7 cellular contexts compared by ENCODE assay signal in genomic region chr3:50674349-50675178, GRCh38. TPM values are rescaled to one million over a fixed set of nuclear protein-coding genes. Genes with fewer than 3 reads are reported as not detected.
A peak's percentile ranks its signal among the peaks of the same experiment; 100 is the strongest.
DNase-seq lines count a peak whose midpoint lies in the region; ATAC-seq, FAIRE-seq and TF ChIP-seq lines count a peak whose summit lies in the region.

TSS of gene DOCK3 (plus strand) at chr3:50674927. CDS start at chr3:50675264, 337 bp downstream.

- POLR2A ChIA-PET in activated B cell treated with CpG ODN at 0.5 μM for 24 hours (lab: Charles Lee): interaction anchor here (1.2 kb wide), 1 partner anchor 710 kb away, joined by 4 read pairs; the partner anchor contains the start of gene MANF

- DNase-seq in GM12865 (ENCODE audit: low read depth) (peak; percentile 55), HuH-7 (ENCODE audit: low spot score) (peak; percentile 71), activated B cell treated with CpG ODN at 0.5 μM for 24 hours (peak; percentile 55), caudate nucleus (lab: John Stamatoyannopoulos, UW) (peak in 42 of 61 donors; percentile 17 to 77 (median 44)), kidney (peak; percentile 80), kidney glomerular epithelial cell (lab: John Stamatoyannopoulos, UW) (no peak)
- DNase-seq in stimulated activated CD4-positive, alpha-beta T cell treated with anti-CD3 and anti-CD28 coated beads, Interleukin-1b, Interleukin-23, amount 100 ng/mL, for 4 hours (ENCODE audit: low read depth in 2 of 2): peak; percentile 55 to 62

- H3K4me3 ChIP-seq in GM12865 (ENCODE audit: low read depth, low read length): no peak within 1 kb of the TSS
- peak within 1 kb of the TSS in 1 of 2 donors; percentile 25 for H3K4me3 ChIP-seq in kidney (ENCODE audit: low read length in 2 of 2)

- H3K36me3 Mint-ChIP-seq in activated B cell treated with CpG ODN at 0.5 μM for 24 hours (ENCODE audit: low read depth): no peaks in the 10 kb centered on the region

- TF ChIP-seq CTCF in GM12865 (IDR thresholded peaks at IDR 0.05; ENCODE audit: insufficient read depth, low read depth, low read length, missing control alignments): no peak
- TF ChIP-seq CTCF in activated B cell treated with CpG ODN at 0.5 μM for 24 hours (IDR thresholded peaks at IDR 0.05): no peak
- TF ChIP-seq CTCF in kidney (IDR thresholded peaks at IDR 0.05; ENCODE audit: borderline replicate concordance, extremely low read depth, insufficient read depth): no peak

- H3K27ac ChIP-seq in caudate nucleus (ENCODE audit: low read depth, low read length) (no peak within 1 kb of the TSS), kidney (ENCODE audit: low read depth in 2 of 2, low read length in 2 of 2) (no peak within 1 kb of the TSS)

- peaks cover 6% of the 10 kb centered on the region for H3K4me1 Mint-ChIP-seq in activated B cell treated with CpG ODN at 0.5 μM for 24 hours

- H3K4me3 Mint-ChIP-seq in activated B cell treated with CpG ODN at 0.5 μM for 24 hours: peak within 1 kb of the TSS; percentile 67

- H3K9ac ChIP-seq in kidney (ENCODE audit: low read length in 2 of 2): peak within 1 kb of the TSS in 1 of 2 donors; percentile 22

- intact Hi-C loops in activated B cell treated with CpG ODN at 0.5 μM for 24 hours (cut with micrococcal nuclease) (no loop called here), kidney (cut with DNase I) (no loop called here)

- H3K27me3 Mint-ChIP-seq in activated B cell treated with CpG ODN at 0.5 μM for 24 hours: peaks cover 39% of the 10 kb centered on the region

- no peak within 1 kb of the TSS for H3K27ac Mint-ChIP-seq in activated B cell treated with CpG ODN at 0.5 μM for 24 hours

- CTCF ChIA-PET in activated B cell treated with CpG ODN at 0.5 μM for 24 hours (lab: Charles Lee): interaction anchor here (1.7 kb wide), 1 partner anchor 697 kb away, joined by 4 read pairs; no protein-coding TSS in a partner anchor

- no peaks in the 10 kb centered on the region for H3K36me3 ChIP-seq in kidney (ENCODE audit: control insufficient read depth in 1 of 2, insufficient read depth in 2 of 2, low read length in 2 of 2)

- FAIRE-seq in kidney (lab: Jason Lieb, UNC): no peak

- no peaks in the 10 kb centered on the region for H3K4me1 ChIP-seq in kidney (ENCODE audit: control insufficient read depth in 1 of 2, insufficient read depth in 1 of 2, low read depth in 1 of 2, low read length in 2 of 2)

- ATAC-seq in activated B cell treated with CpG ODN at 0.5 μM for 24 hours (ENCODE audit: low read depth): peak; percentile 90

- H3K9me3 Mint-ChIP-seq in activated B cell treated with CpG ODN at 0.5 μM for 24 hours: no peaks in the 10 kb centered on the region

- H3K9me3 ChIP-seq in kidney (ENCODE audit: control insufficient read depth in 1 of 2, low read length in 2 of 2): no peaks in the 10 kb centered on the region

RNA-seq across cellular contexts. Expression of gene DOCK3, which starts in this region (rescaled TPM):
- 0.04 and 0.07 TPM in 2 replicates for total RNA-seq in activated B cell treated with CpG ODN at 0.5 μM for 24 hours
- total RNA-seq in kidney: 0.54 TPM
- 0.49 TPM for polyA plus RNA-seq in kidney (ENCODE audit: insufficient read depth, low read depth, low replicate concordance)

Comparison
In these comparisons a context has a peak if more than half of its experiments do, and no peak if none do; other contexts are left out.
1. Peak in DNase-seq and ATAC-seq in activated B cell treated with CpG ODN at 0.5 μM for 24 hours; RNA of the gene not detected or under 1 TPM.
2. Peak in DNase-seq in kidney; RNA of the gene not detected or under 1 TPM.